In genomic region chr11:130101661-130102060, GRCh38 we compare ENCODE assay signal across 16 cellular contexts. TPM values are rescaled to one million over a fixed set of nuclear protein-coding genes. Genes with fewer than 3 reads are reported as not detected.
"Had no signal": no experiment of that assay in that cellular context is flagged by ENCODE, and none has a peak within 500 bp of the region (broad histone marks: within the 10 kb centered on the region; RNA-seq: fewer than 3 reads in every experiment).

No MANE protein-coding gene starts in this region.

- H3K36me3 ChIP-seq: ascending aorta, esophagus squamous epithelium, gastroesophageal sphincter, ovary, stomach, WERI-Rb-1 had no signal

- DNase-seq: activated CD4-positive, alpha-beta memory T cell treated with anti-CD3 and anti-CD28 coated beads for 36 hours; activated CD4-positive, alpha-beta T cell treated with anti-CD3 and anti-CD28 coated beads for 36 hours; activated naive CD4-positive, alpha-beta T cell treated with anti-CD3 and anti-CD28 coated beads, Interleukin-2, amount 10 ng/mL, durations not matched to agents 7 days and 5 days; activated T-cell treated with anti-CD3 and anti-CD28 coated beads, Interleukin-2, amount 50 U/mL, for 24 hours; esophagus squamous epithelium; mammary epithelial cell; ovary; stimulated activated CD4-positive, alpha-beta T cell treated with anti-CD3 and anti-CD28 coated beads, Interleukin-1b, Interleukin-23, amount 100 ng/mL, for 48 hours; stomach; T-cell; T-helper 9 cell; testis; WERI-Rb-1 had no signal

- H3K27ac Mint-ChIP-seq: activated CD4-positive, alpha-beta memory T cell treated with anti-CD3 and anti-CD28 coated beads for 36 hours; activated CD4-positive, alpha-beta T cell treated with anti-CD3 and anti-CD28 coated beads for 36 hours; activated naive CD4-positive, alpha-beta T cell treated with anti-CD3 and anti-CD28 coated beads, Interleukin-2, amount 10 ng/mL, durations not matched to agents 7 days and 5 days; activated T-cell treated with anti-CD3 and anti-CD28 coated beads, Interleukin-2, amount 50 U/mL, for 24 hours; T-cell had no signal

- ATAC-seq: activated CD4-positive, alpha-beta T cell treated with anti-CD3 and anti-CD28 coated beads for 36 hours; gastroesophageal sphincter; T-cell had no signal

- H3K4me1 Mint-ChIP-seq: activated CD4-positive, alpha-beta T cell treated with anti-CD3 and anti-CD28 coated beads for 36 hours; activated naive CD4-positive, alpha-beta T cell treated with anti-CD3 and anti-CD28 coated beads, Interleukin-2, amount 10 ng/mL, durations not matched to agents 7 days and 5 days had no signal

- H3K36me3 Mint-ChIP-seq: activated naive CD4-positive, alpha-beta T cell treated with anti-CD3 and anti-CD28 coated beads, Interleukin-2, amount 10 ng/mL, durations not matched to agents 7 days and 5 days had no signal

- H3K4me3 ChIP-seq: ascending aorta, esophagus squamous epithelium, gastroesophageal sphincter, ovary, stomach, testis had no signal

- H3K27me3 Mint-ChIP-seq: activated CD4-positive, alpha-beta memory T cell treated with anti-CD3 and anti-CD28 coated beads for 36 hours; activated CD4-positive, alpha-beta T cell treated with anti-CD3 and anti-CD28 coated beads for 36 hours; activated T-cell treated with anti-CD3 and anti-CD28 coated beads, Interleukin-2, amount 50 U/mL, for 24 hours; T-cell had no signal

- H3K9me3 ChIP-seq: ascending aorta, esophagus squamous epithelium, gastroesophageal sphincter, ovary, stomach, testis had no signal

- H3K9me3 Mint-ChIP-seq: activated CD4-positive, alpha-beta memory T cell treated with anti-CD3 and anti-CD28 coated beads for 36 hours; activated T-cell treated with anti-CD3 and anti-CD28 coated beads, Interleukin-2, amount 50 U/mL, for 24 hours; T-cell had no signal

- H3K27ac ChIP-seq: ascending aorta, ovary, testis, WERI-Rb-1 had no signal

- H3K4me3 Mint-ChIP-seq: activated CD4-positive, alpha-beta memory T cell treated with anti-CD3 and anti-CD28 coated beads for 36 hours; activated CD4-positive, alpha-beta T cell treated with anti-CD3 and anti-CD28 coated beads for 36 hours; activated naive CD4-positive, alpha-beta T cell treated with anti-CD3 and anti-CD28 coated beads, Interleukin-2, amount 10 ng/mL, durations not matched to agents 7 days and 5 days; activated T-cell treated with anti-CD3 and anti-CD28 coated beads, Interleukin-2, amount 50 U/mL, for 24 hours; T-cell had no signal

RNA-seq across cellular contexts. Expression of gene ST14, which starts 57.9 kb away (rescaled TPM):
- total RNA-seq: activated CD4-positive, alpha-beta memory T cell treated with anti-CD3 and anti-CD28 coated beads for 36 hours; activated CD4-positive, alpha-beta T cell treated with anti-CD3 and anti-CD28 coated beads for 36 hours; endothelial cell of umbilical vein had no signal
